Comparison of ENCODE assay signal across 23 cellular contexts in genomic region chr20:44221368-44221767, GRCh38. TPM values are rescaled to one million over a fixed set of nuclear protein-coding genes. Genes with fewer than 3 reads are reported as not detected.
"Had no signal": no experiment of that assay in that cellular context is flagged by ENCODE, and none has a peak within 500 bp of the region (broad histone marks: within the 10 kb centered on the region; RNA-seq: fewer than 3 reads in every experiment).

No MANE protein-coding gene starts in this region.

- H3K27me3 Mint-ChIP-seq: brain had no signal

- DNase-seq: activated CD4-positive, alpha-beta T cell treated with anti-CD3 and anti-CD28 coated beads for 48 hours; activated CD8-positive, alpha-beta memory T cell treated with anti-CD3 and anti-CD28 coated beads for 24 hours; activated CD8-positive, alpha-beta memory T cell treated with anti-CD3 and anti-CD28 coated beads, Interleukin-2, amount 50 U/mL, for 48 hours; activated gamma-delta T cell treated with Interleukin-2 at 50 U/mL for 16 hours; anterior cingulate cortex; central memory CD4-positive, alpha-beta T cell; colonic mucosa; gastrocnemius medialis; head of caudate nucleus; immature natural killer cell; kidney glomerular epithelial cell; mesenchymal stem cell; retina; stimulated activated CD4-positive, alpha-beta T cell treated with anti-CD3 and anti-CD28 coated beads, Interleukin-2, amount 100 ng/mL, for 48 hours; stomach; trophoblast cell had no signal

- H3K27ac Mint-ChIP-seq: brain, WTC11 had no signal

- H3K9me3 Mint-ChIP-seq: brain, immature natural killer cell, WTC11 had no signal

- H3K36me3 Mint-ChIP-seq: WTC11 had no signal

- H3K4me3 Mint-ChIP-seq: brain, WTC11 had no signal

- ATAC-seq: esophagus mucosa, gastrocnemius medialis, WTC11 had no signal

RNA-seq across cellular contexts. Expression of gene GDAP1L1, which starts 25.7 kb away (rescaled TPM):
- total RNA-seq: colonic mucosa, esophagus mucosa, gastrocnemius medialis, omental fat pad, posterior vena cava, SK-MEL-5, vagina had no signal
